ENCODE assay signal across 1 cellular context in genomic region chr11:63838682-63839507, GRCh38.
TF ChIP-seq lines count a peak whose summit lies in the region.

TSS of gene MARK2 (plus strand) at chr11:63839110. CDS start at chr11:63839507, 397 bp downstream.

TF ChIP-seq in GM12878, 131 proteins besides CTCF, POLR2A, EP300 and RAD21 (continued from another document and continues in another):
- TF ChIP-seq ATF3 (IDR thresholded peaks at IDR 0.05; ENCODE audit: borderline replicate concordance, extremely low read depth, low read depth, low read length) (no peak), EGR1 (IDR thresholded peaks at IDR 0.05; ENCODE audit: borderline replicate concordance in 1 of 2, low read depth in 2 of 2, low read length in 2 of 2) (peak in 1 of 2 experiments; percentile 79; a peak in 2 of 3 replicates), HDAC6 (IDR thresholded peaks at IDR 0.05; ENCODE audit: unreplicated experiment) (no peak), MLLT1 (IDR thresholded peaks at IDR 0.05) (no peak), HDGF (IDR thresholded peaks at IDR 0.05) (peak; percentile 98), CREM (IDR thresholded peaks at IDR 0.05; ENCODE audit: low read depth) (0 out of 2 replicates have a peak, but pooled peaks have one; percentile 22), ZNF687 (IDR thresholded peaks at IDR 0.05) (0 out of 2 replicates have a peak, but pooled peaks have one; percentile 38), ZNF622 (IDR thresholded peaks at IDR 0.05) (no peak), NBN (IDR thresholded peaks at IDR 0.05) (no peak), MXI1 (IDR thresholded peaks at IDR 0.05; ENCODE audit: low read depth, low read length) (peak; percentile 60; the same call in 1 of the 2 replicates), RELB (IDR thresholded peaks at IDR 0.05; ENCODE audit: low read depth) (no peak), SMARCA5 (IDR thresholded peaks at IDR 0.05) (peak; percentile 98), NR2C1 (IDR thresholded peaks at IDR 0.05) (no peak), ZBTB33 (IDR thresholded peaks at IDR 0.05) (no peak), IKZF1 (conservative IDR thresholded peaks at IDR 0.05) (peak; percentile 76; the same call in 1 of the 2 replicates), ETV6 (conservative IDR thresholded peaks at IDR 0.05 in 1 of 2, IDR thresholded peaks at IDR 0.05 in 1 of 2; ENCODE audit: borderline replicate concordance in 1 of 2, low read depth in 1 of 2) (no peak), FOS (IDR thresholded peaks at IDR 0.05; ENCODE audit: borderline replicate concordance, extremely low read depth, insufficient read length) (no peak), MTA3 (IDR thresholded peaks at IDR 0.05; ENCODE audit: borderline replicate concordance, low read length) (no peak), NRF1 (conservative IDR thresholded peaks at IDR 0.05; ENCODE audit: low read depth, low read length) (no peak), NKRF (conservative IDR thresholded peaks at IDR 0.05) (peak; percentile 92), NR2F1 (conservative IDR thresholded peaks at IDR 0.05) (peak; percentile 78), IRF4 (IDR thresholded peaks at IDR 0.05; ENCODE audit: low read depth, low read length) (no peak), POLR2AphosphoS5 (IDR thresholded peaks at IDR 0.05; ENCODE audit: low read length) (0 out of 2 replicates have a peak, but pooled peaks have one; percentile 14), CUX1 (IDR thresholded peaks at IDR 0.05; ENCODE audit: insufficient replicate concordance, low read depth, low read length) (no peak), E4F1 (IDR thresholded peaks at IDR 0.05; ENCODE audit: borderline replicate concordance, partially characterized antibody) (peak; percentile 35), MYC (IDR thresholded peaks at IDR 0.05; ENCODE audit: insufficient read depth, insufficient read length, insufficient replicate concordance, low read length, severe bottlenecking) (no peak), TCF7 (IDR thresholded peaks at IDR 0.05; ENCODE audit: borderline replicate concordance) (no peak), KAT2A (conservative IDR thresholded peaks at IDR 0.05; ENCODE audit: control insufficient read depth, low read depth, low read length) (no peak), PKNOX1 (IDR thresholded peaks at IDR 0.05) (peak; percentile 58), GABPA (IDR thresholded peaks at IDR 0.05; ENCODE audit: low read depth) (no peak), TAF1 (IDR thresholded peaks at IDR 0.05; ENCODE audit: borderline replicate concordance, low read depth, low read length) (0 out of 2 replicates have a peak, but pooled peaks have one; percentile 23), SIX5 (IDR thresholded peaks at IDR 0.05; ENCODE audit: low read depth, low read length, severe bottlenecking) (no peak), SMAD1 (IDR thresholded peaks at IDR 0.05; ENCODE audit: low read depth, partially characterized antibody) (no peak), ZNF24 (IDR thresholded peaks at IDR 0.05) (0 out of 2 replicates have a peak, but pooled peaks have one; percentile 32), NFXL1 (IDR thresholded peaks at IDR 0.05; ENCODE audit: borderline replicate concordance) (no peak), LARP7 (IDR thresholded peaks at IDR 0.05) (peak; percentile 100), BCL11A (IDR thresholded peaks at IDR 0.05; ENCODE audit: low read depth, low read length) (no peak)
